In genomic region chr22:17953147-17953546, GRCh38 we compare ENCODE assay signal across 13 cellular contexts.
"Had no signal": no experiment of that assay in that cellular context is flagged by ENCODE, and none has a peak within 500 bp of the region (broad histone marks: within the 10 kb centered on the region; RNA-seq: fewer than 3 reads in every experiment).

No MANE protein-coding gene starts in this region.

- DNase-seq: activated CD4-positive, alpha-beta T cell treated with anti-CD3 and anti-CD28 coated beads, Interleukin-2, amount 50 U/mL, for 4 hours; activated gamma-delta T cell; activated T-cell treated with anti-CD3 and anti-CD28 coated beads, Interleukin-2, amount 50 U/mL, for 72 hours; dermis blood vessel endothelial cell; effector memory CD8-positive, alpha-beta T cell; naive thymus-derived CD4-positive, alpha-beta T cell; stimulated activated naive CD4-positive, alpha-beta T cell treated with Interleukin-2 at 50 U/mL for 16 hours had no signal

- H3K4me3 Mint-ChIP-seq: activated T-cell treated with anti-CD3 and anti-CD28 coated beads, Interleukin-2, amount 50 U/mL, for 72 hours; effector memory CD8-positive, alpha-beta T cell; memory B cell; naive thymus-derived CD4-positive, alpha-beta T cell had no signal

- H2AFZ ChIP-seq: hepatocyte had no signal

- ATAC-seq: activated naive CD4-positive, alpha-beta T cell treated with anti-CD3 and anti-CD28 coated beads, Interleukin-2, amount 50 U/mL, for 72 hours; activated T-cell treated with anti-CD3 and anti-CD28 coated beads, Interleukin-2, amount 50 U/mL, for 72 hours; effector memory CD8-positive, alpha-beta T cell; naive thymus-derived CD4-positive, alpha-beta T cell had no signal

- H3K36me3 Mint-ChIP-seq: activated naive CD4-positive, alpha-beta T cell treated with anti-CD3 and anti-CD28 coated beads, Interleukin-2, amount 50 U/mL, for 72 hours had no signal

- H3K9me3 ChIP-seq: mucosa of descending colon, neutrophil, tibial artery had no signal

- H3K27ac ChIP-seq: hepatocyte, neutrophil, tibial artery had no signal

- H3K36me3 ChIP-seq: neutrophil, tibial artery had no signal

- H3K4me3 ChIP-seq: hepatocyte, mucosa of descending colon, tibial artery had no signal

- H3K27me3 Mint-ChIP-seq: effector memory CD8-positive, alpha-beta T cell; memory B cell; naive thymus-derived CD4-positive, alpha-beta T cell had no signal

- H3K27ac Mint-ChIP-seq: activated naive CD4-positive, alpha-beta T cell treated with anti-CD3 and anti-CD28 coated beads, Interleukin-2, amount 50 U/mL, for 72 hours; activated T-cell treated with anti-CD3 and anti-CD28 coated beads, Interleukin-2, amount 50 U/mL, for 72 hours; effector memory CD8-positive, alpha-beta T cell; naive thymus-derived CD4-positive, alpha-beta T cell had no signal

- H3K9me3 Mint-ChIP-seq: activated naive CD4-positive, alpha-beta T cell treated with anti-CD3 and anti-CD28 coated beads, Interleukin-2, amount 50 U/mL, for 72 hours; activated T-cell treated with anti-CD3 and anti-CD28 coated beads, Interleukin-2, amount 50 U/mL, for 72 hours; effector memory CD8-positive, alpha-beta T cell; memory B cell had no signal

- H3K27me3 ChIP-seq: hepatocyte, neutrophil, tibial artery had no signal

- H3K4me2 ChIP-seq: hepatocyte had no signal
